ENCODE assay signal across 15 cellular contexts in the genomic region with DNA sequence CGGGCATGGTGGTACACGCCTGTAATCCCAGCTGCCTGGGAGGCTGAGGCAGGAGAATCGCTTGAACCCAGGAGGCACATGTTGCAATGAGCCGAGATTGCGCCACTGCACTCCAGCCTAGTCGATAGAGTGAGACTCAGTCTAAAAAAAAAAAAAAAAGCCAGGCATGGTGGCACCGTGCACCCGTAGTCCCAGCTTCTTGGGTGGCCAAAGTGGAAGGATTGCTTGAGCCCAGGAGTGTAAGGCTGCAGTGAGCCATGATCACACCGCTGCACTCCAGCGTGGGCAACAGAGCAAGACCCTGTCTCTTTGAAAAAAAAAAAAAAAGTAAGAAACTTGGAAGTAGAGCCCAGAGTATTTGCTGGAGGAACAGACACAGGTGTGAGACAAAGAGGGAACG. TPM values are rescaled to one million over a fixed set of nuclear protein-coding genes. Genes with fewer than 3 reads are reported as not detected.
DNase-seq lines count a peak whose midpoint lies in the region; ATAC-seq and TF ChIP-seq lines count a peak whose summit lies in the region.
"Had no signal": no experiment of that assay in that cellular context is flagged by ENCODE, and none has a peak within 500 bp of the region (broad histone marks: within the 10 kb centered on the region; RNA-seq: fewer than 3 reads in every experiment).

No MANE protein-coding gene starts in this region.

- H4K5ac ChIP-seq in H9 (ENCODE audit: insufficient read length, low read depth, low read length) = no peak overlapping the region

- H3K4me2 ChIP-seq in H9 (ENCODE audit: insufficient read depth, insufficient read length, low read length) = no peak overlapping the region

- TF ChIP-seq CTCF in H9 (conservative IDR thresholded peaks at IDR 0.05) (no peak), chondrocyte (IDR thresholded peaks at IDR 0.05) (no peak), omental fat pad (IDR thresholded peaks at IDR 0.05) (no peak)

- H3K79me1 ChIP-seq in H9 (ENCODE audit: insufficient read depth, low read depth, low read length, poor library complexity, severe bottlenecking) = no peaks in the 10 kb centered on the region

- H3K4me3 Mint-ChIP-seq in H9 = no peak overlapping the region
- no peak overlapping the region for H3K4me3 Mint-ChIP-seq in chondrocyte (ENCODE audit: unreplicated experiment)
- no peak overlapping the region for H3K4me3 Mint-ChIP-seq in stimulated activated naive B cell treated with anti-CD40 and anti-IgM and Interleukin-4, amounts not matched to agents 10 μg/mL and 1 μg/mL and 100 μg/mL, for 72 hours

- no peak overlapping the region for H3K27ac ChIP-seq in H9 (ENCODE audit: insufficient read length, low read depth, low read length)
- H3K27ac ChIP-seq: C4-2B had no signal

- H3K27ac Mint-ChIP-seq in H9 = peak overlapping the region in 1 of 3 experiments; percentile 78; a peak in 3 of 7 replicates
- peak overlapping the region; percentile 22 for H3K27ac Mint-ChIP-seq in chondrocyte (ENCODE audit: unreplicated experiment)
- peak overlapping the region; percentile 76 for H3K27ac Mint-ChIP-seq in stimulated activated naive B cell treated with anti-CD40 and anti-IgM and Interleukin-4, amounts not matched to agents 10 μg/mL and 1 μg/mL and 100 μg/mL, for 72 hours

- no peak overlapping the region for H2BK12ac ChIP-seq in H9 (ENCODE audit: insufficient read length, low read depth, low read length)

- no peak overlapping the region for H3K14ac ChIP-seq in H9 (ENCODE audit: insufficient read depth, low read length)

- H3K4me1 ChIP-seq in H9 (ENCODE audit: insufficient read depth, low read length) = no peaks in the 10 kb centered on the region

- H2BK5ac ChIP-seq in H9 (ENCODE audit: insufficient read length, low read length) = no peak overlapping the region

- H3K18ac ChIP-seq in H9 (ENCODE audit: insufficient read length, low read depth, low read length) = no peak overlapping the region

- H3K27me3 ChIP-seq in H9 (ENCODE audit: insufficient read depth, low read length) = no peaks in the 10 kb centered on the region

- H4K20me1 ChIP-seq in H9 (ENCODE audit: control insufficient read depth, insufficient read depth, insufficient read length) = no peaks in the 10 kb centered on the region

- no peak for ATAC-seq in stimulated activated naive B cell treated with anti-CD40 and anti-IgM and Interleukin-4, amounts not matched to agents 10 μg/mL and 1 μg/mL and 100 μg/mL, for 72 hours (replicated peaks)
- ATAC-seq in HG03108 (IDR thresholded peaks at IDR 0.05; ENCODE audit: unreplicated experiment) = no peak
- ATAC-seq in omental fat pad (ENCODE audit: low FRiP score) = no peak
- ATAC-seq: Panc1 had no signal

- H2BK15ac ChIP-seq in H9 (ENCODE audit: low read depth, low read length) = no peak overlapping the region

- no peaks in the 10 kb centered on the region for H3K79me2 ChIP-seq in H9 (ENCODE audit: insufficient read depth, low read length)

- H3K4me1 Mint-ChIP-seq in H9 (no peaks in the 10 kb centered on the region; a peak in 1 of 4 replicates), chondrocyte (ENCODE audit: low read depth) (peaks cover 12% of the 10 kb centered on the region)
- peaks cover 5% of the 10 kb centered on the region in 2 donors for H3K4me1 Mint-ChIP-seq in stimulated activated naive B cell treated with anti-CD40 and anti-IgM and Interleukin-4, amounts not matched to agents 10 μg/mL and 1 μg/mL and 100 μg/mL, for 72 hours

- H3K56ac ChIP-seq in H9 (ENCODE audit: insufficient read length, low read depth, low read length) = no peak overlapping the region

- H3K23me2 ChIP-seq in H9 (ENCODE audit: insufficient read length, low read depth, low read length, poor library complexity, severe bottlenecking) = no peaks in the 10 kb centered on the region

- no peak overlapping the region for H3K4ac ChIP-seq in H9 (ENCODE audit: low read depth, low read length)

- no peak overlapping the region for H2AFZ ChIP-seq in H9 (ENCODE audit: low read length)

- no CpG with 5 or more reads among the region's 11 CpGs for WGBS in H9 (ENCODE audit: extremely low coverage, insufficient read length, low lambda C conversion rate)

- H3K23ac ChIP-seq in H9 (ENCODE audit: insufficient read length, low read depth, low read length) = no peak overlapping the region

- DNase-seq in activated CD8-positive, alpha-beta memory T cell treated with anti-CD3 and anti-CD28 coated beads, Interleukin-2, amount 50 U/mL, for 48 hours = peak; percentile 7
- DNase-seq in activated CD8-positive, alpha-beta memory T cell treated with anti-CD3 and anti-CD28 coated beads for 24 hours = no peak
- peak; percentile 12 for DNase-seq in H9
- DNase-seq in chondrocyte (ENCODE audit: low spot score) = peak; percentile 30
- no peak for DNase-seq in stimulated activated naive B cell treated with anti-CD40 and anti-IgM and Interleukin-4, amounts not matched to agents 10 μg/mL and 1 μg/mL and 100 μg/mL, for 72 hours
- DNase-seq in T-helper 1 cell = no peak
- no peak for DNase-seq in omental fat pad (ENCODE audit: low spot score)
- DNase-seq: Karpas-422, MM.1S, NCI-H1417 treated with DMSO at 0.1 percent for 48 hours, NCI-H2029, NCI-H510A had no signal

- H3K27me3 Mint-ChIP-seq in H9 (ENCODE audit: low read depth) (no peaks in the 10 kb centered on the region), chondrocyte (ENCODE audit: low read depth) (no peaks in the 10 kb centered on the region)
- H3K27me3 Mint-ChIP-seq in stimulated activated naive B cell treated with anti-CD40 and anti-IgM and Interleukin-4, amounts not matched to agents 10 μg/mL and 1 μg/mL and 100 μg/mL, for 72 hours = no peaks in the 10 kb centered on the region

- no peak overlapping the region for H2AK5ac ChIP-seq in H9 (ENCODE audit: insufficient read length, low read length)

- H4K8ac ChIP-seq in H9 (replicated peaks; ENCODE audit: insufficient read length, low read depth, low read length) = no peak overlapping the region

- H3K9me3 Mint-ChIP-seq in H9 (peaks cover 2 to 5% of the 10 kb centered on the region in 2 experiments; a peak in 2 of 5 replicates), chondrocyte (ENCODE audit: low read depth) (peaks cover 5% of the 10 kb centered on the region)
- no peaks in the 10 kb centered on the region for H3K9me3 Mint-ChIP-seq in stimulated activated naive B cell treated with anti-CD40 and anti-IgM and Interleukin-4, amounts not matched to agents 10 μg/mL and 1 μg/mL and 100 μg/mL, for 72 hours

- no peak overlapping the region for H4K91ac ChIP-seq in H9 (ENCODE audit: insufficient read length, low read depth, low read length)

- H3K9me3 ChIP-seq in H9 (ENCODE audit: control insufficient read depth, low read depth, low read length) = no peaks in the 10 kb centered on the region

- no peak overlapping the region for H3T11ph ChIP-seq in H9 (ENCODE audit: low read length)

- no peak overlapping the region for H2BK20ac ChIP-seq in H9 (ENCODE audit: low read depth, low read length, poor library complexity, severe bottlenecking)

- H3K9ac ChIP-seq in H9 (ENCODE audit: extremely low read depth, insufficient read length, low read length) = no peak overlapping the region

- H3K36me3 Mint-ChIP-seq in H9 (ENCODE audit: insufficient read depth in 1 of 3, low read depth in 3 of 3) (peaks cover 58 to 89% (median 82%) of the 10 kb centered on the region in 3 experiments), chondrocyte (ENCODE audit: low read depth) (peaks cover 57% of the 10 kb centered on the region)
- peaks cover 73 to 84% of the 10 kb centered on the region in 2 donors for H3K36me3 Mint-ChIP-seq in stimulated activated naive B cell treated with anti-CD40 and anti-IgM and Interleukin-4, amounts not matched to agents 10 μg/mL and 1 μg/mL and 100 μg/mL, for 72 hours

- no peak overlapping the region for H2BK120ac ChIP-seq in H9 (ENCODE audit: low read depth, low read length, poor library complexity, severe bottlenecking)

RNA-seq across cellular contexts. Expression of gene CCDC8, which starts 27.7 kb away (rescaled TPM):
- total RNA-seq in H9 (2021) (27.5 and 28.7 TPM in 2 replicates), chondrocyte (39.3 to 53.2 TPM (median 39.5 TPM) in 3 replicates), omental fat pad (1 to 10 TPM; 1.7 to 7.1 (median 5.3) TPM)

RNA-seq across cellular contexts. Expression of gene PPP5C, which starts 38.7 kb away (rescaled TPM):
- total RNA-seq in H9 (2021) (108 and 111 TPM in 2 replicates), chondrocyte (62.5 to 90.6 TPM (median 62.6 TPM) in 3 replicates), omental fat pad (10 to 100 TPM; 43.2 to 63.8 (median 49.5) TPM)

RNA-seq across cellular contexts. Expression of gene PNMA8C, which starts 43.1 kb away (rescaled TPM):
- total RNA-seq in H9 (2021) (1.7 and 1.8 TPM in 2 replicates), chondrocyte (0.10 to 0.27 TPM (median 0.20 TPM) in 3 replicates), omental fat pad (not detected)

Comparison
In these comparisons a context has a peak if more than half of its experiments do, and no peak if none do; other contexts are left out.
1. DNase-seq: peak in activated CD8-positive, alpha-beta memory T cell treated with anti-CD3 and anti-CD28 coated beads, Interleukin-2, amount 50 U/mL, for 48 hours (single experiment), H9 (single experiment) and chondrocyte (single experiment); none in activated CD8-positive, alpha-beta memory T cell treated with anti-CD3 and anti-CD28 coated beads for 24 hours (single experiment), stimulated activated naive B cell treated with anti-CD40 and anti-IgM and Interleukin-4, amounts not matched to agents 10 μg/mL and 1 μg/mL and 100 μg/mL, for 72 hours (single experiment), T-helper 1 cell (0 of 5) and omental fat pad (single experiment).